In genomic region chr14:66758031-66758613, GRCh38 we compare ENCODE assay signal across 1 cellular context.
TF ChIP-seq lines count a peak whose summit lies in the region.

No MANE protein-coding gene starts in this region.

TF ChIP-seq in HepG2, 621 proteins besides CTCF, POLR2A, EP300 and RAD21 (continued from another document):
- TF ChIP-seq ZNF337 (CRISPR knock-in tag; IDR thresholded peaks at IDR 0.05; ENCODE audit: borderline replicate concordance, low read depth) (no peak), EED (CRISPR knock-in tag; IDR thresholded peaks at IDR 0.05) (no peak), ZNF335 (CRISPR knock-in tag; IDR thresholded peaks at IDR 0.05) (no peak), ZFP36L1 (CRISPR knock-in tag; IDR thresholded peaks at IDR 0.05) (no peak), RCOR2 (CRISPR knock-in tag; IDR thresholded peaks at IDR 0.05) (no peak), TMF1 (CRISPR knock-in tag; IDR thresholded peaks at IDR 0.05; ENCODE audit: low read depth) (no peak), MYC (CRISPR knock-in tag; IDR thresholded peaks at IDR 0.05; ENCODE audit: borderline replicate concordance) (no peak), POGZ (CRISPR knock-in tag; IDR thresholded peaks at IDR 0.05) (peak; percentile 64), SMARCC2 (IDR thresholded peaks at IDR 0.05) (no peak), ZBTB7B (CRISPR knock-in tag; IDR thresholded peaks at IDR 0.05) (0 out of 2 replicates have a peak, but pooled peaks have one; percentile 29), ZNF292 (CRISPR knock-in tag; IDR thresholded peaks at IDR 0.05; ENCODE audit: borderline replicate concordance, low read depth) (no peak)
